18 cellular contexts compared by ENCODE assay signal in genomic region chr5:170366276-170366675, GRCh38. TPM values are rescaled to one million over a fixed set of nuclear protein-coding genes. Genes with fewer than 3 reads are reported as not detected.
DNase-seq lines count a peak whose midpoint lies in the region; ATAC-seq and TF ChIP-seq lines count a peak whose summit lies in the region.
"Had no signal": no experiment of that assay in that cellular context is flagged by ENCODE, and none has a peak within 500 bp of the region (broad histone marks: within the 10 kb centered on the region; RNA-seq: fewer than 3 reads in every experiment).

No MANE protein-coding gene starts in this region.

- peak overlapping the region in 9 of 11 experiments; percentile 27 to 78 (median 40); a peak in 14 of 22 replicates for H3K4me2 ChIP-seq in BLaER1 treated with 17β-estradiol and CSF1 and Interleukin-3, amounts not matched to agents 10 nM and 100 nM
- no peak overlapping the region for H3K4me2 ChIP-seq in IMR-90 (ENCODE audit: low read depth, low read length)
- H3K4me2 ChIP-seq: A549 had no signal

- no peak overlapping the region for H2BK20ac ChIP-seq in IMR-90 (ENCODE audit: low read depth, low read length)

- no peaks in the 10 kb centered on the region for H3K27me3 ChIP-seq in BLaER1 treated with 17β-estradiol and CSF1 and Interleukin-3, amounts not matched to agents 10 nM and 100 nM
- H3K27me3 ChIP-seq in IMR-90 (ENCODE audit: control insufficient read depth, insufficient read depth, low read length): no peaks in the 10 kb centered on the region

- no peak for ATAC-seq in IMR-90 (ENCODE audit: low read depth)
- ATAC-seq in GM21528 (IDR thresholded peaks at IDR 0.05; ENCODE audit: low FRiP score, unreplicated experiment): no peak
- ATAC-seq: A549; CD8-positive, alpha-beta T cell had no signal

- H3K79me1 ChIP-seq in IMR-90 (ENCODE audit: low read depth in 1 of 2, low read length in 2 of 2): no peaks in the 10 kb centered on the region

- H2BK120ac ChIP-seq in IMR-90 (ENCODE audit: low read depth, low read length): no peak overlapping the region

- DNase-seq in IMR-90 (no peak), cerebellum (ENCODE audit: low spot score) (peak; percentile 34), posterior vena cava (ENCODE audit: low spot score) (peak; percentile 20), ACHN (no peak)
- DNase-seq in activated CD4-positive, alpha-beta T cell treated with anti-CD3 and anti-CD28 coated beads, Interleukin-2, amount 50 U/mL, for 1 hour: no peak
- DNase-seq: 8988T; Caco-2; CD4-positive, CD25-positive, alpha-beta regulatory T cell; CD8-positive, alpha-beta T cell; DMS53; DMS79 treated with DMSO at 0.1 percent for 48 hours; GM23248; H7; HCEC 1CT had no signal

- in situ Hi-C loops in IMR-90 (cut with MboI; ENCODE audit: low sequenced_read_pairs): no loop called here
- in situ Hi-C loops in ACHN (cut with HindIII; ENCODE audit: low pct_ligation_motif_present, low pct_unique_long_range_greater_than_20kb, low sequenced_read_pairs): no loop called here

- no peak overlapping the region for H2AK9ac ChIP-seq in IMR-90 (replicated peaks; ENCODE audit: low read depth, low read length, poor library complexity)

- no peak overlapping the region for H3K4ac ChIP-seq in IMR-90 (ENCODE audit: low read depth, low read length)

- no peak overlapping the region for H3K9ac ChIP-seq in BLaER1 treated with 17β-estradiol and CSF1 and Interleukin-3, amounts not matched to agents 10 nM and 100 nM
- no peak overlapping the region for H3K9ac ChIP-seq in IMR-90 (ENCODE audit: low read depth, low read length)
- H3K9ac ChIP-seq: GM23248 had no signal

- no peak overlapping the region for H3K18ac ChIP-seq in IMR-90 (ENCODE audit: low read depth, low read length)

- no peak for TF ChIP-seq POLR2A in IMR-90 (IDR thresholded peaks at IDR 0.05; ENCODE audit: low read depth, low read length)

- peak overlapping the region; percentile 10 for H2AFZ ChIP-seq in IMR-90 (replicated peaks; ENCODE audit: low read length, poor library complexity)
- H2AFZ ChIP-seq: GM23248 had no signal

- no peak overlapping the region for H3K14ac ChIP-seq in IMR-90 (replicated peaks; ENCODE audit: low read depth, low read length)

- H4K20me1 ChIP-seq in BLaER1 treated with 17β-estradiol and CSF1 and Interleukin-3, amounts not matched to agents 10 nM and 100 nM: no peaks in the 10 kb centered on the region
- no peaks in the 10 kb centered on the region for H4K20me1 ChIP-seq in IMR-90 (ENCODE audit: insufficient read depth, low read length)

- 42% methylated on average over 2 of the region's 3 CpGs; no CpG with 5 or more reads in 1 of the 2 experiments for WGBS in IMR-90 (ENCODE audit: extremely low coverage in 2 of 2, insufficient read length in 1 of 2), 2 experiments

- H3K56ac ChIP-seq in IMR-90 (ENCODE audit: extremely low read depth, insufficient read depth, low read length): no peak overlapping the region

- dilution Hi-C loops in IMR-90 (cut with HindIII; ENCODE audit: low sequenced_read_pairs, unreplicated experiment): no loop called here

- peak overlapping the region in 7 of 11 experiments; percentile 1 to 39 (median 25); a peak in 8 of 22 replicates for H3K27ac ChIP-seq in BLaER1 treated with 17β-estradiol and CSF1 and Interleukin-3, amounts not matched to agents 10 nM and 100 nM
- no peak overlapping the region for H3K27ac ChIP-seq in IMR-90 (ENCODE audit: insufficient read depth, low read length)
- H3K27ac ChIP-seq: A549, C4-2B, GM23248 had no signal

- no peak for TF ChIP-seq RAD21 in IMR-90 (IDR thresholded peaks at IDR 0.05; ENCODE audit: low read length)

- POLR2A ChIA-PET in IMR-90 (lab: Charles Lee; ENCODE audit: unreplicated experiment): no interaction called here

- peaks cover 16 to 73% (median 43%) of the 10 kb centered on the region in 10 experiments for H3K4me1 ChIP-seq in BLaER1 treated with 17β-estradiol and CSF1 and Interleukin-3, amounts not matched to agents 10 nM and 100 nM
- no peaks in the 10 kb centered on the region for H3K4me1 ChIP-seq in IMR-90 (ENCODE audit: control insufficient read depth, insufficient read depth, low read length)
- H3K4me1 ChIP-seq: A549, Caco-2 had no signal

- no peaks in the 10 kb centered on the region for H3K36me3 ChIP-seq in BLaER1 treated with 17β-estradiol and CSF1 and Interleukin-3, amounts not matched to agents 10 nM and 100 nM
- no peaks in the 10 kb centered on the region for H3K36me3 ChIP-seq in IMR-90 (ENCODE audit: control insufficient read depth, insufficient read depth, low read length)

- no peak overlapping the region for H3K23ac ChIP-seq in IMR-90 (ENCODE audit: low read depth, low read length)

- no peak for TF ChIP-seq CTCF in IMR-90 (conservative IDR thresholded peaks at IDR 0.05; ENCODE audit: low read depth, low read length)

- no TSS peak for BruUV-seq in IMR-90 (replicated peaks; lab: Mats Ljungman, UMichigan)

- intact Hi-C loops in IMR-90 (cut with micrococcal nuclease): no loop called here
- intact Hi-C loops in posterior vena cava (cut with DNase I): no loop called here

- H4K5ac ChIP-seq in IMR-90 (ENCODE audit: low read depth, low read length): no peak overlapping the region

- H3K4me3 ChIP-seq in BLaER1 treated with 17β-estradiol and CSF1 and Interleukin-3, amounts not matched to agents 10 nM and 100 nM: no peak overlapping the region
- no peak overlapping the region for H3K4me3 ChIP-seq in IMR-90 (ENCODE audit: insufficient read depth, low read depth, low read length)
- H3K4me3 ChIP-seq: A549, GM23248 had no signal

- no peaks in the 10 kb centered on the region for H3K9me3 ChIP-seq in BLaER1 treated with 17β-estradiol and CSF1 and Interleukin-3, amounts not matched to agents 10 nM and 100 nM (replicated peaks in 1 of 11)
- H3K9me3 ChIP-seq in IMR-90 (ENCODE audit: control insufficient read depth, insufficient read depth, low read length): no peaks in the 10 kb centered on the region
- H3K9me3 ChIP-seq: A549, Caco-2 had no signal

- H2BK15ac ChIP-seq in IMR-90 (ENCODE audit: low read depth, low read length): no peak overlapping the region

- no peaks in the 10 kb centered on the region for H3K9me1 ChIP-seq in IMR-90 (ENCODE audit: insufficient read depth, low read length)

- H4K91ac ChIP-seq in IMR-90 (ENCODE audit: insufficient read depth, low read depth, low read length): no peak overlapping the region

- H2BK5ac ChIP-seq in IMR-90 (ENCODE audit: low read depth, low read length, poor library complexity, severe bottlenecking): no peak overlapping the region

- no peak overlapping the region for H4K8ac ChIP-seq in IMR-90 (ENCODE audit: low read depth in 2 of 2, low read length in 2 of 2)

- H2AK5ac ChIP-seq in IMR-90 (ENCODE audit: low read depth, low read length): no peak overlapping the region

- CTCF ChIA-PET in IMR-90 (lab: Yijun Ruan, JAX): no interaction called here

TF ChIP-seq in IMR-90, 13 proteins besides CTCF, POLR2A, EP300 and RAD21:
- TF ChIP-seq RCOR1 (IDR thresholded peaks at IDR 0.05; ENCODE audit: insufficient replicate concordance, low read length) (no peak), USF2 (IDR thresholded peaks at IDR 0.05; ENCODE audit: low read depth, low read length) (no peak), BHLHE40 (IDR thresholded peaks at IDR 0.05; ENCODE audit: low read depth, low read length) (no peak), FOS (IDR thresholded peaks at IDR 0.05; ENCODE audit: low read depth, low read length) (no peak), CEBPB (IDR thresholded peaks at IDR 0.05; ENCODE audit: low read depth, low read length) (no peak), SMC3 (IDR thresholded peaks at IDR 0.05; ENCODE audit: low read depth, low read length) (no peak), MAFK (IDR thresholded peaks at IDR 0.05; ENCODE audit: low read depth, low read length) (no peak), CHD1 (IDR thresholded peaks at IDR 0.05; ENCODE audit: low read depth, low read length) (no peak), NFE2L2 (IDR thresholded peaks at IDR 0.05; ENCODE audit: low read depth, low read length) (no peak), MAZ (IDR thresholded peaks at IDR 0.05; ENCODE audit: borderline replicate concordance, low read depth, low read length) (no peak), ELK1 (IDR thresholded peaks at IDR 0.05; ENCODE audit: borderline replicate concordance, low read depth, low read length) (no peak)
TF ChIP-seq in IMR-90: peak in this region for 0.

RNA-seq across cellular contexts. Expression of gene KCNMB1, which starts 22.9 kb away (rescaled TPM):
- total RNA-seq in IMR-90 (2012; rRNA removed): not detected in 2 replicates
- polyA plus RNA-seq in IMR-90 (2012; rRNA removed): not detected in 2 replicates
- not detected in 2 replicates for polyA plus RNA-seq in IMR-90 (2012; cell fraction: cytosol; rRNA removed)
- polyA plus RNA-seq in IMR-90 (2012; cell fraction: nucleus; rRNA removed; ENCODE audit: low replicate concordance): not detected in 2 replicates
- 0.09 TPM for total RNA-seq in cerebellum
- total RNA-seq in posterior vena cava: 10 to 100 TPM; 48.6 to 61.6 TPM
- total RNA-seq: Caco-2; CD8-positive, alpha-beta T cell; GM23248 had no signal
- polyA plus RNA-seq: A549, GM23248 had no signal

Comparison
In these comparisons a context has a peak if more than half of its experiments do, and no peak if none do; other contexts are left out.
1. DNase-seq: peak in cerebellum (single experiment) and posterior vena cava (single experiment); none in IMR-90 (single experiment), ACHN (single experiment) and activated CD4-positive, alpha-beta T cell treated with anti-CD3 and anti-CD28 coated beads, Interleukin-2, amount 50 U/mL, for 1 hour (single experiment).
2. RNA of gene KCNMB1, which starts 22.9 kb away (total RNA-seq): 48.6 to 61.6 TPM in posterior vena cava; 0.09 TPM in cerebellum (single experiment) and not detected in IMR-90; every median in the first group is over 10 times any median in the second.